ENCODE assay signal across 18 cellular contexts in genomic region chr11:50178732-50179131, GRCh38.
DNase-seq lines count a peak whose midpoint lies in the region; ATAC-seq lines count a peak whose summit lies in the region.
"Had no signal": no experiment of that assay in that cellular context is flagged by ENCODE, and none has a peak within 500 bp of the region (broad histone marks: within the 10 kb centered on the region; RNA-seq: fewer than 3 reads in every experiment).

No MANE protein-coding gene starts in this region.

- no peak for DNase-seq in activated CD8-positive, alpha-beta memory T cell treated with anti-CD3 and anti-CD28 coated beads, Interleukin-2, amount 10 ng/mL, durations not matched to agents 7 days and 5 days
- no peak for DNase-seq in activated CD8-positive, alpha-beta memory T cell treated with anti-CD3 and anti-CD28 coated beads for 24 hours
- no peak for DNase-seq in stimulated activated naive CD8-positive, alpha-beta T cell treated with anti-CD3 and anti-CD28 coated beads, Interleukin-15, amount 100 ng/mL, for 72 hours
- no peak for DNase-seq in stimulated activated naive CD8-positive, alpha-beta T cell treated with anti-CD3 and anti-CD28 coated beads, Interleukin-15, Interleukin-2, amounts not matched to agents 100 U/mL and 50 U/mL, for 24 hours
- no peak for DNase-seq in effector memory CD8-positive, alpha-beta T cell
- DNase-seq: GM23248, H7, NCI-H1048, NCI-H1417, NCI-H1694, NCI-H2029 treated with DMSO at 0.1 percent for 48 hours, NCI-H526 treated with DMSO at 0.1 percent for 48 hours, SHP77 had no signal

- no peaks in the 10 kb centered on the region for H3K4me1 Mint-ChIP-seq in activated CD8-positive, alpha-beta memory T cell treated with anti-CD3 and anti-CD28 coated beads, Interleukin-2, amount 10 ng/mL, durations not matched to agents 7 days and 5 days
- no peaks in the 10 kb centered on the region for H3K4me1 Mint-ChIP-seq in stimulated activated naive CD8-positive, alpha-beta T cell treated with anti-CD3 and anti-CD28 coated beads, Interleukin-15, amount 100 ng/mL, for 72 hours
- H3K4me1 Mint-ChIP-seq in effector memory CD8-positive, alpha-beta T cell (ENCODE audit: low read depth in 2 of 2), result no peaks in the 10 kb centered on the region
- H3K4me1 Mint-ChIP-seq: CD4-positive, CD25-positive, alpha-beta regulatory T cell had no signal

- no peak overlapping the region for H3K27ac Mint-ChIP-seq in activated CD8-positive, alpha-beta memory T cell treated with anti-CD3 and anti-CD28 coated beads, Interleukin-2, amount 10 ng/mL, durations not matched to agents 7 days and 5 days
- no peak overlapping the region for H3K27ac Mint-ChIP-seq in stimulated activated naive CD8-positive, alpha-beta T cell treated with anti-CD3 and anti-CD28 coated beads, Interleukin-15, amount 100 ng/mL, for 72 hours
- H3K27ac Mint-ChIP-seq in effector memory CD8-positive, alpha-beta T cell, result no peak overlapping the region
- H3K27ac Mint-ChIP-seq: CD4-positive, CD25-positive, alpha-beta regulatory T cell had no signal

- no peaks in the 10 kb centered on the region for H3K36me3 Mint-ChIP-seq in activated CD8-positive, alpha-beta memory T cell treated with anti-CD3 and anti-CD28 coated beads, Interleukin-2, amount 10 ng/mL, durations not matched to agents 7 days and 5 days
- H3K36me3 Mint-ChIP-seq in effector memory CD8-positive, alpha-beta T cell (ENCODE audit: insufficient read depth), result no peaks in the 10 kb centered on the region
- H3K36me3 Mint-ChIP-seq: CD4-positive, CD25-positive, alpha-beta regulatory T cell had no signal

- peaks cover 7% of the 10 kb centered on the region for H3K9me3 Mint-ChIP-seq in activated CD8-positive, alpha-beta memory T cell treated with anti-CD3 and anti-CD28 coated beads, Interleukin-2, amount 10 ng/mL, durations not matched to agents 7 days and 5 days (ENCODE audit: low read depth)
- peaks cover 0 to 7% of the 10 kb centered on the region in 2 donors for H3K9me3 Mint-ChIP-seq in stimulated activated naive CD8-positive, alpha-beta T cell treated with anti-CD3 and anti-CD28 coated beads, Interleukin-15, amount 100 ng/mL, for 72 hours
- H3K9me3 Mint-ChIP-seq in effector memory CD8-positive, alpha-beta T cell, result peaks cover 12% of the 10 kb centered on the region in 2 donors

- no peak overlapping the region for H3K4me3 Mint-ChIP-seq in activated CD8-positive, alpha-beta memory T cell treated with anti-CD3 and anti-CD28 coated beads, Interleukin-2, amount 10 ng/mL, durations not matched to agents 7 days and 5 days
- no peak overlapping the region for H3K4me3 Mint-ChIP-seq in stimulated activated naive CD8-positive, alpha-beta T cell treated with anti-CD3 and anti-CD28 coated beads, Interleukin-15, amount 100 ng/mL, for 72 hours
- H3K4me3 Mint-ChIP-seq in effector memory CD8-positive, alpha-beta T cell, result no peak overlapping the region
- H3K4me3 Mint-ChIP-seq: CD4-positive, CD25-positive, alpha-beta regulatory T cell had no signal

- CTCF ChIA-PET in activated CD8-positive, alpha-beta memory T cell treated with anti-CD3 and anti-CD28 coated beads, Interleukin-2, amount 10 ng/mL, durations not matched to agents 7 days and 5 days (lab: Charles Lee), result no interaction called here

- no peaks in the 10 kb centered on the region for H3K27me3 Mint-ChIP-seq in activated CD8-positive, alpha-beta memory T cell treated with anti-CD3 and anti-CD28 coated beads, Interleukin-2, amount 10 ng/mL, durations not matched to agents 7 days and 5 days
- no peaks in the 10 kb centered on the region for H3K27me3 Mint-ChIP-seq in stimulated activated naive CD8-positive, alpha-beta T cell treated with anti-CD3 and anti-CD28 coated beads, Interleukin-15, amount 100 ng/mL, for 72 hours
- H3K27me3 Mint-ChIP-seq in effector memory CD8-positive, alpha-beta T cell, result no peaks in the 10 kb centered on the region
- H3K27me3 Mint-ChIP-seq: CD4-positive, CD25-positive, alpha-beta regulatory T cell had no signal

- ATAC-seq in activated CD8-positive, alpha-beta memory T cell treated with anti-CD3 and anti-CD28 coated beads, Interleukin-2, amount 10 ng/mL, durations not matched to agents 7 days and 5 days, result peak; percentile 68
- ATAC-seq in stimulated activated naive CD8-positive, alpha-beta T cell treated with anti-CD3 and anti-CD28 coated beads, Interleukin-15, amount 100 ng/mL, for 72 hours, result peak; percentile 72
- ATAC-seq in stimulated activated naive CD8-positive, alpha-beta T cell treated with anti-CD3 and anti-CD28 coated beads, Interleukin-15, Interleukin-2, amounts not matched to agents 100 U/mL and 50 U/mL, for 24 hours, result no peak
- ATAC-seq in effector memory CD8-positive, alpha-beta T cell (replicated peaks), result peak; percentile 33
- ATAC-seq in GM21423 (IDR thresholded peaks at IDR 0.05; ENCODE audit: unreplicated experiment) (no peak), GM21786 (IDR thresholded peaks at IDR 0.05; ENCODE audit: unreplicated experiment) (no peak)
- ATAC-seq: HepG2, Panc1 had no signal

Comparison
In these comparisons a context has a peak if more than half of its experiments do, and no peak if none do; other contexts are left out.
1. ATAC-seq: peak in activated CD8-positive, alpha-beta memory T cell treated with anti-CD3 and anti-CD28 coated beads, Interleukin-2, amount 10 ng/mL, durations not matched to agents 7 days and 5 days (single experiment), stimulated activated naive CD8-positive, alpha-beta T cell treated with anti-CD3 and anti-CD28 coated beads, Interleukin-15, amount 100 ng/mL, for 72 hours (single experiment) and effector memory CD8-positive, alpha-beta T cell (single experiment); none in stimulated activated naive CD8-positive, alpha-beta T cell treated with anti-CD3 and anti-CD28 coated beads, Interleukin-15, Interleukin-2, amounts not matched to agents 100 U/mL and 50 U/mL, for 24 hours (single experiment), GM21423 (single experiment) and GM21786 (single experiment).